In the genomic region with DNA sequence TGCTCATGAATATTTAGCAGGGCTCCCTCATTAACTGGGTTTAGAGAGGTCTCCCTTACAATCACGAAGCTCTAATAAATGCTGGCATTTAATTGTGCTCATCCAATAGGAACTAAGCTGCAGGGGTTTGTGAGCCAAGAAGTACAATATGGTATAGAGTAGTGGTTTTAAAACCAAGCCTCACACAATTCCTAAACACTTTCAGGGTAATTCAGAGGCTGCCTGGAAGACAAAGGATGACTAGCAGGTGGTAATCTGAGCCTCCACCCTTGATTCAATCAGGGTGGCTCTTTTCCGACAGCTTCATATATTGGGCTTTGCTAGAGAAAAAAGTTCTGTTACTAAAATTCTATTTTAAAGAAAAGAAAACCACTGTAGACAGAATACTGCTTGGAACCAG, we compare ENCODE assay signal across 20 cellular contexts.
"Had no signal": no experiment of that assay in that cellular context is flagged by ENCODE, and none has a peak within 500 bp of the region (broad histone marks: within the 10 kb centered on the region; RNA-seq: fewer than 3 reads in every experiment).

No MANE protein-coding gene starts in this region.

- H3K36me3 Mint-ChIP-seq: memory B cell; mesothelial cell of epicardium; naive B cell; natural killer cell treated with Interleukin-12 subunit alpha and Interleukin-12 subunit beta and Interleukin-15 and Interleukin-18, amount 100 ng/mL, for 72 hours had no signal

- H3K27me3 Mint-ChIP-seq: dendritic cell treated with granulocyte-macrophage colony-stimulating factor and Interleukin-4, amounts not matched to agents 40 ng/mL and 50 ng/mL, for 4 days; stimulated activated naive CD8-positive, alpha-beta T cell treated with anti-CD3 and anti-CD28 coated beads, Interleukin-15, amount 100 ng/mL, for 72 hours had no signal

- H3K9me3 Mint-ChIP-seq: dendritic cell treated with granulocyte-macrophage colony-stimulating factor and Interleukin-4, amounts not matched to agents 40 ng/mL and 50 ng/mL, for 4 days; memory B cell; mesothelial cell of epicardium; natural killer cell treated with Interleukin-12 subunit alpha and Interleukin-12 subunit beta and Interleukin-15 and Interleukin-18, amount 100 ng/mL, for 72 hours; neural crest cell; stimulated activated naive CD8-positive, alpha-beta T cell treated with anti-CD3 and anti-CD28 coated beads, Interleukin-15, amount 100 ng/mL, for 72 hours had no signal

- H3K27ac Mint-ChIP-seq: dendritic cell treated with granulocyte-macrophage colony-stimulating factor and Interleukin-4, amounts not matched to agents 40 ng/mL and 50 ng/mL, for 4 days; memory B cell; mesothelial cell of epicardium; naive B cell; natural killer cell treated with Interleukin-12 subunit alpha and Interleukin-12 subunit beta and Interleukin-15 and Interleukin-18, amount 100 ng/mL, for 72 hours; progenitor cell of endocrine pancreas; stimulated activated naive CD8-positive, alpha-beta T cell treated with anti-CD3 and anti-CD28 coated beads, Interleukin-15, amount 100 ng/mL, for 72 hours had no signal

- H3K4me3 Mint-ChIP-seq: dendritic cell treated with granulocyte-macrophage colony-stimulating factor and Interleukin-4, amounts not matched to agents 40 ng/mL and 50 ng/mL, for 4 days; memory B cell; mesothelial cell of epicardium; naive B cell; natural killer cell treated with Interleukin-12 subunit alpha and Interleukin-12 subunit beta and Interleukin-15 and Interleukin-18, amount 100 ng/mL, for 72 hours; neural crest cell; stimulated activated naive CD8-positive, alpha-beta T cell treated with anti-CD3 and anti-CD28 coated beads, Interleukin-15, amount 100 ng/mL, for 72 hours had no signal

- H3K4me1 Mint-ChIP-seq: memory B cell; naive B cell; neural crest cell; stimulated activated naive CD8-positive, alpha-beta T cell treated with anti-CD3 and anti-CD28 coated beads, Interleukin-15, amount 100 ng/mL, for 72 hours had no signal

- DNase-seq: effector memory CD4-positive, alpha-beta T cell; foreskin keratinocyte; heart left ventricle; kidney; mucosa of descending colon; naive B cell; stimulated activated CD4-positive, alpha-beta T cell treated with anti-CD3 and anti-CD28 coated beads, Interleukin-12 subunit alpha, Interleukin-12 subunit beta, amount 100 ng/mL, for 4 hours; stimulated activated CD4-positive, alpha-beta T cell treated with anti-CD3 and anti-CD28 coated beads, Interleukin-1b, Interleukin-23, amount 100 ng/mL, for 48 hours; stimulated activated CD4-positive, alpha-beta T cell treated with anti-CD3 and anti-CD28 coated beads, Interleukin-4, amount 100 ng/mL, for 1 hour; stimulated activated CD8-positive, alpha-beta memory T cell treated with anti-CD3 and anti-CD28 coated beads, Interleukin-4, amount 100 ng/mL, for 48 hours; stimulated activated naive CD4-positive, alpha-beta T cell; stimulated activated naive CD8-positive, alpha-beta T cell treated with anti-CD3 and anti-CD28 coated beads, Interleukin-15, amount 100 ng/mL, for 72 hours; transverse colon; upper lobe of right lung had no signal
